1 cellular context compared by ENCODE assay signal in genomic region chr16:14071576-14072271, GRCh38.
TF ChIP-seq lines count a peak whose summit lies in the region.

No MANE protein-coding gene starts in this region.

TF ChIP-seq in GM23338, 12 proteins besides CTCF, POLR2A, EP300 and RAD21:
- TF ChIP-seq, protein P1, sequence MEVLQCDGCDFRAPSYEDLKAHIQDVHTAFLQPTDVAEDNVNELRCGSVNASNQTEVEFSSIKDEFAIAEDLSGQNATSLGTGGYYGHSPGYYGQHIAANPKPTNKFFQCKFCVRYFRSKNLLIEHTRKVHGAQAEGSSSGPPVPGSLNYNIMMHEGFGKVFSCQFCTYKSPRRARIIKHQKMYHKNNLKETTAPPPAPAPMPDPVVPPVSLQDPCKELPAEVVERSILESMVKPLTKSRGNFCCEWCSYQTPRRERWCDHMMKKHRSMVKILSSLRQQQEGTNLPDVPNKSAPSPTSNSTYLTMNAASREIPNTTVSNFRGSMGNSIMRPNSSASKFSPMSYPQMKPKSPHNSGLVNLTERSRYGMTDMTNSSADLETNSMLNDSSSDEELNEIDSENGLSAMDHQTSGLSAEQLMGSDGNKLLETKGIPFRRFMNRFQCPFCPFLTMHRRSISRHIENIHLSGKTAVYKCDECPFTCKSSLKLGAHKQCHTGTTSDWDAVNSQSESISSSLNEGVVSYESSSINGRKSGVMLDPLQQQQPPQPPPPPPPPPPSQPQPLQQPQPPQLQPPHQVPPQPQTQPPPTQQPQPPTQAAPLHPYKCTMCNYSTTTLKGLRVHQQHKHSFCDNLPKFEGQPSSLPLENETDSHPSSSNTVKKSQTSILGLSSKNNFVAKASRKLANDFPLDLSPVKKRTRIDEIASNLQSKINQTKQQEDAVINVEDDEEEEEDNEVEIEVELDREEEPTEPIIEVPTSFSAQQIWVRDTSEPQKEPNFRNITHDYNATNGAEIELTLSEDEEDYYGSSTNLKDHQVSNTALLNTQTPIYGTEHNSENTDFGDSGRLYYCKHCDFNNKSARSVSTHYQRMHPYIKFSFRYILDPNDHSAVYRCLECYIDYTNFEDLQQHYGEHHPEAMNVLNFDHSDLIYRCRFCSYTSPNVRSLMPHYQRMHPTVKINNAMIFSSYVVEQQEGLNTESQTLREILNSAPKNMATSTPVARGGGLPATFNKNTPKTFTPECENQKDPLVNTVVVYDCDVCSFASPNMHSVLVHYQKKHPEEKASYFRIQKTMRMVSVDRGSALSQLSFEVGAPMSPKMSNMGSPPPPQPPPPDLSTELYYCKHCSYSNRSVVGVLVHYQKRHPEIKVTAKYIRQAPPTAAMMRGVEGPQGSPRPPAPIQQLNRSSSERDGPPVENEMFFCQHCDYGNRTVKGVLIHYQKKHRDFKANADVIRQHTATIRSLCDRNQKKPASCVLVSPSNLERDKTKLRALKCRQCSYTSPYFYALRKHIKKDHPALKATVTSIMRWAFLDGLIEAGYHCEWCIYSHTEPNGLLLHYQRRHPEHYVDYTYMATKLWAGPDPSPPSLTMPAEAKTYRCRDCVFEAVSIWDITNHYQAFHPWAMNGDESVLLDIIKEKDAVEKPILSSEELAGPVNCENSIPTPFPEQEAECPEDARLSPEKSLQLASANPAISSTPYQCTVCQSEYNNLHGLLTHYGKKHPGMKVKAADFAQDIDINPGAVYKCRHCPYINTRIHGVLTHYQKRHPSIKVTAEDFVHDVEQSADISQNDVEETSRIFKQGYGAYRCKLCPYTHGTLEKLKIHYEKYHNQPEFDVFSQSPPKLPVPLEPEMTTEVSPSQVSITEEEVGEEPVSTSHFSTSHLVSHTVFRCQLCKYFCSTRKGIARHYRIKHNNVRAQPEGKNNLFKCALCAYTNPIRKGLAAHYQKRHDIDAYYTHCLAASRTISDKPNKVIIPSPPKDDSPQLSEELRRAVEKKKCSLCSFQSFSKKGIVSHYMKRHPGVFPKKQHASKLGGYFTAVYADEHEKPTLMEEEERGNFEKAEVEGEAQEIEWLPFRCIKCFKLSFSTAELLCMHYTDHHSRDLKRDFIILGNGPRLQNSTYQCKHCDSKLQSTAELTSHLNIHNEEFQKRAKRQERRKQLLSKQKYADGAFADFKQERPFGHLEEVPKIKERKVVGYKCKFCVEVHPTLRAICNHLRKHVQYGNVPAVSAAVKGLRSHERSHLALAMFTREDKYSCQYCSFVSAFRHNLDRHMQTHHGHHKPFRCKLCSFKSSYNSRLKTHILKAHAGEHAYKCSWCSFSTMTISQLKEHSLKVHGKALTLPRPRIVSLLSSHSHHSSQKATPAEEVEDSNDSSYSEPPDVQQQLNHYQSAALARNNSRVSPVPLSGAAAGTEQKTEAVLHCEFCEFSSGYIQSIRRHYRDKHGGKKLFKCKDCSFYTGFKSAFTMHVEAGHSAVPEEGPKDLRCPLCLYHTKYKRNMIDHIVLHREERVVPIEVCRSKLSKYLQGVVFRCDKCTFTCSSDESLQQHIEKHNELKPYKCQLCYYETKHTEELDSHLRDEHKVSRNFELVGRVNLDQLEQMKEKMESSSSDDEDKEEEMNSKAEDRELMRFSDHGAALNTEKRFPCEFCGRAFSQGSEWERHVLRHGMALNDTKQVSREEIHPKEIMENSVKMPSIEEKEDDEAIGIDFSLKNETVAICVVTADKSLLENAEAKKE (CRISPR knock-in tag; IDR thresholded peaks at IDR 0.05), result no peak
- TF ChIP-seq ETS1 (IDR thresholded peaks at IDR 0.05), result no peak
- no peak for TF ChIP-seq JUNB (IDR thresholded peaks at IDR 0.05; ENCODE audit: unreplicated experiment)
- TF ChIP-seq ZNF114 (CRISPR knock-in tag; IDR thresholded peaks at IDR 0.05), result no peak
- TF ChIP-seq EZH2phosphoT487 (IDR thresholded peaks at IDR 0.05; ENCODE audit: unreplicated experiment), result no peak
- no peak for TF ChIP-seq NANOG (IDR thresholded peaks at IDR 0.05; ENCODE audit: borderline replicate concordance)
- TF ChIP-seq CREB1 (CRISPR knock-in tag; IDR thresholded peaks at IDR 0.05; ENCODE audit: low read depth), result no peak
- no peak for TF ChIP-seq POLR2AphosphoS5 (IDR thresholded peaks at IDR 0.05; ENCODE audit: low read depth)
- no peak for TF ChIP-seq ZNF331 (CRISPR knock-in tag; IDR thresholded peaks at IDR 0.05; ENCODE audit: low read depth)
- TF ChIP-seq EZH2 (IDR thresholded peaks at IDR 0.05; ENCODE audit: low read depth, unreplicated experiment), result no peak
